In the genomic region with DNA sequence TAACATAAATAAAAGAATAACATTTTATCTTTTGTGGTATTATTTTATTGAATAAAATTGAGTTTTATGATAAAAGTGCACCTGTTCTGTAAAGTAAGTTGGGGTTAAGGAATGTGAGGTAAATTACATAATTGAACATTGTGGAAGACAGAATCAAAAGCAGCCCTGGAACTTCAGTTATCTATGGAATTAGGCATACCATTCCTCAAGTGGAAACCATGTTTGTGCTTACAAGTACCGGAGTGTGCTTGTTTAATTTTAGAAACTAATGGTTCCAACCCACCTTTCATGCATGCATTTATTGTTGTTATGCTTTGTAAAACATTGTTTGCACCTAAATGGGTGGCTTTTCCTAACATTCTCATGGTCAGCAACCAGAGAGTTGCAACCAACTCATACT, we compare ENCODE assay signal across 17 cellular contexts. TPM values are rescaled to one million over a fixed set of nuclear protein-coding genes. Genes with fewer than 3 reads are reported as not detected.
DNase-seq lines count a peak whose midpoint lies in the region; ATAC-seq and TF ChIP-seq lines count a peak whose summit lies in the region.
"Had no signal": no experiment of that assay in that cellular context is flagged by ENCODE, and none has a peak within 500 bp of the region (broad histone marks: within the 10 kb centered on the region; RNA-seq: fewer than 3 reads in every experiment).

No MANE protein-coding gene starts in this region.

- H3K27ac ChIP-seq in cardiac muscle cell, result peak overlapping the region; percentile 82
- H3K27ac ChIP-seq in IMR-90 (ENCODE audit: insufficient read depth, low read length), result no peak overlapping the region
- H3K27ac ChIP-seq in psoas muscle, result peak overlapping the region; percentile 58
- H3K27ac ChIP-seq: BLaER1 treated with 17β-estradiol and CSF1 and Interleukin-3, amounts not matched to agents 10 nM and 100 nM had no signal

- no peak overlapping the region for H2AK9ac ChIP-seq in IMR-90 (replicated peaks; ENCODE audit: low read depth, low read length, poor library complexity)

- H3K9me3 ChIP-seq in cardiac muscle cell (ENCODE audit: low read depth) (no peaks in the 10 kb centered on the region), IMR-90 (ENCODE audit: control insufficient read depth, insufficient read depth, low read length) (no peaks in the 10 kb centered on the region), psoas muscle (no peaks in the 10 kb centered on the region)
- H3K9me3 ChIP-seq: BLaER1 treated with 17β-estradiol and CSF1 and Interleukin-3, amounts not matched to agents 10 nM and 100 nM had no signal

- POLR2A ChIA-PET in IMR-90 (lab: Charles Lee; ENCODE audit: unreplicated experiment), result no interaction called here

- no CpG with 5 or more reads among the region's 1 CpG for WGBS in IMR-90 (ENCODE audit: extremely low coverage in 2 of 2, insufficient read length in 1 of 2), 2 experiments
- 21 to 53% (median 31%) methylated on average over 1 of the region's 1 CpG for WGBS in psoas muscle, 3 donors

- no peak overlapping the region for H4K91ac ChIP-seq in IMR-90 (ENCODE audit: insufficient read depth, low read depth, low read length)

- no peak overlapping the region for H2BK15ac ChIP-seq in IMR-90 (ENCODE audit: low read depth, low read length)

- no peak overlapping the region for H2BK5ac ChIP-seq in IMR-90 (ENCODE audit: low read depth, low read length, poor library complexity, severe bottlenecking)

- no peak overlapping the region for H4K5ac ChIP-seq in IMR-90 (ENCODE audit: low read depth, low read length)

- peaks cover 38% of the 10 kb centered on the region for H3K36me3 ChIP-seq in cardiac muscle cell
- H3K36me3 ChIP-seq in IMR-90 (ENCODE audit: control insufficient read depth, insufficient read depth, low read length), result peaks cover 21% of the 10 kb centered on the region
- peaks cover 12 to 52% of the 10 kb centered on the region in 2 donors for H3K36me3 ChIP-seq in psoas muscle (ENCODE audit: insufficient read depth in 1 of 2, low read depth in 1 of 2)

- no peak overlapping the region; the same call in 1 of the 2 replicates for H3K14ac ChIP-seq in IMR-90 (replicated peaks; ENCODE audit: low read depth, low read length)

- H3K4ac ChIP-seq in IMR-90 (ENCODE audit: low read depth, low read length), result no peak overlapping the region

- no TSS peak for BruUV-seq in IMR-90 (replicated peaks; lab: Mats Ljungman, UMichigan)

- DNase-seq in cardiac muscle cell (ENCODE audit: low read depth in 1 of 2, low spot score in 1 of 2), result peak in 1 of 2 donors; percentile 72
- DNase-seq in Right ventricle myocardium inferior (ENCODE audit: missing footprints), result no peak
- peak; percentile 28 for DNase-seq in DMS114 treated with DMSO at 0.1 percent for 48 hours (lab: John Stamatoyannopoulos, UW; ENCODE audit: unreplicated experiment)
- DNase-seq in IMR-90, result no peak
- no peak for DNase-seq in psoas muscle
- no peak for DNase-seq in midbrain (lab: John Stamatoyannopoulos, UW)
- no peak for DNase-seq in H4 (ENCODE audit: low spot score)
- DNase-seq: 8988T; CD8-positive, alpha-beta memory T cell; COR-L47; DMS 273 treated with DMSO at 0.1 percent for 48 hours; GDM1; H7 had no signal

- no peak overlapping the region for H2BK120ac ChIP-seq in IMR-90 (ENCODE audit: low read depth, low read length)

- H3K27me3 ChIP-seq in cardiac muscle cell (no peaks in the 10 kb centered on the region), IMR-90 (ENCODE audit: control insufficient read depth, insufficient read depth, low read length) (no peaks in the 10 kb centered on the region), psoas muscle (ENCODE audit: insufficient read depth in 3 of 3, low read length in 2 of 3) (no peaks in the 10 kb centered on the region)
- H3K27me3 ChIP-seq: BLaER1 treated with 17β-estradiol and CSF1 and Interleukin-3, amounts not matched to agents 10 nM and 100 nM had no signal

- in situ Hi-C loops in IMR-90 (cut with MboI; ENCODE audit: low sequenced_read_pairs), result no loop called here

- H4K20me1 ChIP-seq in IMR-90 (ENCODE audit: insufficient read depth, low read length), result peaks cover 3% of the 10 kb centered on the region; the same call in 1 of the 2 replicates

- H2AK5ac ChIP-seq in IMR-90 (ENCODE audit: low read depth, low read length), result no peak overlapping the region

- H3K56ac ChIP-seq in IMR-90 (ENCODE audit: extremely low read depth, insufficient read depth, low read length), result no peak overlapping the region

- intact Hi-C loops in Right ventricle myocardium inferior (cut with DNase I) (no loop called here), IMR-90 (cut with micrococcal nuclease) (no loop called here), psoas muscle (cut with DNase I) (no loop called here)

- H3K18ac ChIP-seq in IMR-90 (ENCODE audit: low read depth, low read length), result no peak overlapping the region

- 0 out of 2 replicates have a peak overlapping the region, but pooled peaks have one; percentile 33 for H3K23ac ChIP-seq in IMR-90 (ENCODE audit: low read depth, low read length)

- peaks cover 6% of the 10 kb centered on the region for H3K9me1 ChIP-seq in IMR-90 (ENCODE audit: insufficient read depth, low read length)

- H3K4me1 ChIP-seq in cardiac muscle cell (ENCODE audit: low read depth), result peaks cover 14% of the 10 kb centered on the region
- peaks cover 14% of the 10 kb centered on the region for H3K4me1 ChIP-seq in IMR-90 (ENCODE audit: control insufficient read depth, insufficient read depth, low read length)
- H3K4me1 ChIP-seq in psoas muscle, result peaks cover 41% of the 10 kb centered on the region

- no peak overlapping the region for H3K4me2 ChIP-seq in IMR-90 (ENCODE audit: low read depth, low read length)
- H3K4me2 ChIP-seq: BLaER1 treated with 17β-estradiol and CSF1 and Interleukin-3, amounts not matched to agents 10 nM and 100 nM; GM23338 had no signal

- H2BK20ac ChIP-seq in IMR-90 (ENCODE audit: low read depth, low read length), result no peak overlapping the region

- no peak overlapping the region for H4K8ac ChIP-seq in IMR-90 (ENCODE audit: low read depth in 2 of 2, low read length in 2 of 2)

- TF ChIP-seq RAD21 in IMR-90 (IDR thresholded peaks at IDR 0.05; ENCODE audit: low read length), result no peak

- dilution Hi-C loops in IMR-90 (cut with HindIII; ENCODE audit: low sequenced_read_pairs, unreplicated experiment), result no loop called here

- TF ChIP-seq CTCF in cardiac muscle cell (IDR thresholded peaks at IDR 0.05; ENCODE audit: low read depth, low read length) (no peak), IMR-90 (conservative IDR thresholded peaks at IDR 0.05; ENCODE audit: low read depth, low read length) (no peak), psoas muscle (IDR thresholded peaks at IDR 0.05) (no peak)

- CTCF ChIA-PET in IMR-90 (lab: Yijun Ruan, JAX), result interaction anchor here (0.7 kb wide), 1 partner anchor 1642 kb away, joined by 5 read pairs; no protein-coding TSS in a partner anchor

- peaks cover 12 to 34% of the 10 kb centered on the region in 2 experiments for H3K79me1 ChIP-seq in IMR-90 (ENCODE audit: low read depth in 1 of 2, low read length in 2 of 2)

- no peak for TF ChIP-seq POLR2A in IMR-90 (IDR thresholded peaks at IDR 0.05; ENCODE audit: low read depth, low read length)

- H3K4me3 ChIP-seq in cardiac muscle cell (no peak overlapping the region), IMR-90 (ENCODE audit: insufficient read depth, low read depth, low read length) (no peak overlapping the region), psoas muscle (no peak overlapping the region)
- H3K4me3 ChIP-seq: BLaER1 treated with 17β-estradiol and CSF1 and Interleukin-3, amounts not matched to agents 10 nM and 100 nM; GM23338 had no signal

- no peak for ATAC-seq in Right ventricle myocardium inferior
- ATAC-seq in IMR-90 (ENCODE audit: low read depth), result no peak
- no peak for ATAC-seq in psoas muscle
- ATAC-seq in HG02852 (IDR thresholded peaks at IDR 0.05; ENCODE audit: unreplicated experiment), result no peak
- ATAC-seq: GM23338 had no signal

- no peak overlapping the region for H3K9ac ChIP-seq in IMR-90 (ENCODE audit: low read depth, low read length)
- H3K9ac ChIP-seq: BLaER1 treated with 17β-estradiol and CSF1 and Interleukin-3, amounts not matched to agents 10 nM and 100 nM had no signal

- no peak overlapping the region for H2AFZ ChIP-seq in IMR-90 (replicated peaks; ENCODE audit: low read length, poor library complexity)
- H2AFZ ChIP-seq: GM23338 had no signal

TF ChIP-seq in IMR-90, 13 proteins besides CTCF, POLR2A, EP300 and RAD21 (continues in another document):
- TF ChIP-seq CEBPB (IDR thresholded peaks at IDR 0.05; ENCODE audit: low read depth, low read length) (no peak), MAFK (IDR thresholded peaks at IDR 0.05; ENCODE audit: low read depth, low read length) (no peak), NFE2L2 (IDR thresholded peaks at IDR 0.05; ENCODE audit: low read depth, low read length) (no peak), SMC3 (IDR thresholded peaks at IDR 0.05; ENCODE audit: low read depth, low read length) (no peak), RFX5 (IDR thresholded peaks at IDR 0.05; ENCODE audit: low read depth, low read length) (no peak), RCOR1 (IDR thresholded peaks at IDR 0.05; ENCODE audit: insufficient replicate concordance, low read length) (no peak), MAZ (IDR thresholded peaks at IDR 0.05; ENCODE audit: borderline replicate concordance, low read depth, low read length) (no peak)

RNA-seq across cellular contexts. Expression of a gene that starts 28.0 kb away (rescaled TPM):
- total RNA-seq in cardiac muscle cell (39.4 and 86.2 TPM in 2 replicates), Right ventricle myocardium inferior (65.7 TPM), IMR-90 (2012; rRNA removed) (24.6 and 35.6 TPM in 2 replicates), psoas muscle (100 to 1,000 TPM in 1 of 4 donors, 10 to 100 TPM in 3; 74.4 to 104 (median 86.5) TPM)
- polyA plus RNA-seq in cardiac muscle cell (125 and 144 TPM in 2 replicates), IMR-90 (2012; rRNA removed) (42.9 and 56.7 TPM in 2 replicates), psoas muscle (100 to 1,000 TPM in 2 of 3 donors, 10 to 100 TPM in 1; 76.0 to 157 (median 110) TPM)
- polyA plus RNA-seq in IMR-90 (2012; cell fraction: cytosol; rRNA removed), result 9.1 and 9.6 TPM in 2 replicates
- 38.8 and 95.6 TPM in 2 replicates for polyA plus RNA-seq in IMR-90 (2012; cell fraction: nucleus; rRNA removed; ENCODE audit: low replicate concordance)
- total RNA-seq in H4 (2014; rRNA removed; shearing (Covaris generic)), result 9.2 and 18.5 TPM in 2 replicates

RNA-seq across cellular contexts. Expression of a gene that starts 54.6 kb away (rescaled TPM):
- total RNA-seq in cardiac muscle cell (not detected in 2 replicates), Right ventricle myocardium inferior (3.8 TPM), IMR-90 (2012; rRNA removed) (not detected in 2 replicates), psoas muscle (1 to 10 TPM in 1 of 4 donors, under 1 TPM in 3; 0.13 to 1.8 (median 0.73) TPM)
- polyA plus RNA-seq in cardiac muscle cell (not detected in 2 replicates), IMR-90 (2012; rRNA removed) (not detected in 2 replicates), psoas muscle (under 1 TPM; 0.08 to 0.20 (median 0.12) TPM)
- not detected in 2 replicates for polyA plus RNA-seq in IMR-90 (2012; cell fraction: cytosol; rRNA removed)
- polyA plus RNA-seq in IMR-90 (2012; cell fraction: nucleus; rRNA removed; ENCODE audit: low replicate concordance), result not detected in 2 replicates
- not detected in 2 replicates for total RNA-seq in H4 (2014; rRNA removed; shearing (Covaris generic))
- total RNA-seq: GM23338, H7, HT-29 had no signal
- polyA plus RNA-seq: GM23338 had no signal
